Comparison of ENCODE assay signal across 1 cellular context in the genomic region with DNA sequence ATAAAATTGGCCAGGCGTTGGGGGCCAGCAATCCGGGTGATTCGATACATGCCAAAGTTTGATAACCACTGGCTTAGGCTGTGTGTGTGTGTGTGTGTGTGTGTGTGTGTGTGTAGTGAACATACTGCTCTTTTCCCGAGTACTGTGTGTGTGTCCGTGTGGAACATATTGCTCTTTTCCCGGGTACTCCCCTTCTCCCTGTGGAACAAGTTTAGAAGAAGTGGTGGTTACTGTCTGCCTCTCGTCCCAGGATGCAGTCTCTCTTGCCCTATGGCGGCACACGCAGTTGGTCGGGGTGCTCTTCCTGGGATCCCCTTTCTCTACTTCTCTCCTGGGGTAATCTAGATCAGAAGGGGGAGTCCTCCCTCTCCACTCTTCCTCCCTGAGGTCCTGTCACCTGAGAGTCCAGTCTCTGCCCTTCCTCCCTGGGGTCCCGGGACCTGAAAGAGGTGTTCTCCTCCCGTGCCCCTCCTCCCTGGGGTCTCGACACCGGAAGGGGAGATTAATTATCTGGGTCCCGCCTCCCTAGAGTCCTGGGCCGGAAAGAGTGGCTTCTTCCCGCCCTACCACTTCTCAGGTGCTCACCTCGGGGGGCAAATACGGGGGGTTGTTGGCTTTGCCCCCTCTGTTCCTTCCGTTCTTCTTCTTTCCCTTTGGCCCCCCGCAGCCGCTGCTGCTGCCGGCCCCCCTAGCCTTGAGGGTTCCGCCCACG.
TF ChIP-seq lines count a peak whose summit lies in the region.

No MANE protein-coding gene starts in this region.

TF ChIP-seq in GM12878, 131 proteins besides CTCF, POLR2A, EP300 and RAD21 (continued from another document):
- TF ChIP-seq ZNF622 (IDR thresholded peaks at IDR 0.05) (no peak), EGR1 (IDR thresholded peaks at IDR 0.05; ENCODE audit: borderline replicate concordance in 1 of 2, low read depth in 2 of 2, low read length in 2 of 2) (no peak; a peak in 1 of 3 replicates), SMARCA5 (IDR thresholded peaks at IDR 0.05) (peak; percentile 88), CHD4 (IDR thresholded peaks at IDR 0.05) (no peak), NR2C2 (IDR thresholded peaks at IDR 0.05; ENCODE audit: borderline replicate concordance, control insufficient read depth, insufficient read length, low read depth) (no peak), SPI1 (IDR thresholded peaks at IDR 0.05; ENCODE audit: borderline replicate concordance, insufficient read depth, low read depth, low read length) (no peak), CREM (IDR thresholded peaks at IDR 0.05; ENCODE audit: low read depth) (peak; percentile 14; the same call in 1 of the 2 replicates), ZZZ3 (IDR thresholded peaks at IDR 0.05; ENCODE audit: control insufficient read depth, insufficient read length, low read depth) (no peak), MYB (IDR thresholded peaks at IDR 0.05; ENCODE audit: borderline replicate concordance, low read depth, low read length) (no peak), ZBED1 (IDR thresholded peaks at IDR 0.05; ENCODE audit: borderline replicate concordance) (no peak), HCFC1 (IDR thresholded peaks at IDR 0.05; ENCODE audit: low read length) (no peak), GATAD2B (conservative IDR thresholded peaks at IDR 0.05; ENCODE audit: low read depth) (peak; percentile 60), FOXK2 (IDR thresholded peaks at IDR 0.05) (no peak), STAT3 (IDR thresholded peaks at IDR 0.05; ENCODE audit: low read depth, low read length) (no peak), ZSCAN29 (IDR thresholded peaks at IDR 0.05) (no peak), MEF2B (IDR thresholded peaks at IDR 0.05; ENCODE audit: partially characterized antibody, poor library complexity, severe bottlenecking) (no peak), MTA3 (IDR thresholded peaks at IDR 0.05; ENCODE audit: borderline replicate concordance, low read length) (no peak), SUPT20H (IDR thresholded peaks at IDR 0.05; ENCODE audit: borderline replicate concordance, control insufficient read depth, low read depth, low read length) (no peak), MTA2 (IDR thresholded peaks at IDR 0.05; ENCODE audit: low read depth) (peak; percentile 12; the same call in 1 of the 2 replicates), TBL1XR1 (IDR thresholded peaks at IDR 0.05; ENCODE audit: low read depth, low read length) (no peak), SIX5 (IDR thresholded peaks at IDR 0.05; ENCODE audit: low read depth, low read length, severe bottlenecking) (peak; percentile 23), CEBPB (IDR thresholded peaks at IDR 0.05; ENCODE audit: borderline replicate concordance in 1 of 2, low read depth in 2 of 2, low read length in 2 of 2) (no peak), POLR2AphosphoS5 (IDR thresholded peaks at IDR 0.05; ENCODE audit: low read length) (peak; percentile 57; the same call in 1 of the 2 replicates), SMC3 (IDR thresholded peaks at IDR 0.05; ENCODE audit: borderline replicate concordance, low read length) (no peak), MEF2A (IDR thresholded peaks at IDR 0.05; ENCODE audit: insufficient read depth, low read depth, low read length) (no peak), POU2F2 (IDR thresholded peaks at IDR 0.05; ENCODE audit: borderline replicate concordance, low read depth, low read length) (no peak)
- TF ChIP-seq, protein P1, sequence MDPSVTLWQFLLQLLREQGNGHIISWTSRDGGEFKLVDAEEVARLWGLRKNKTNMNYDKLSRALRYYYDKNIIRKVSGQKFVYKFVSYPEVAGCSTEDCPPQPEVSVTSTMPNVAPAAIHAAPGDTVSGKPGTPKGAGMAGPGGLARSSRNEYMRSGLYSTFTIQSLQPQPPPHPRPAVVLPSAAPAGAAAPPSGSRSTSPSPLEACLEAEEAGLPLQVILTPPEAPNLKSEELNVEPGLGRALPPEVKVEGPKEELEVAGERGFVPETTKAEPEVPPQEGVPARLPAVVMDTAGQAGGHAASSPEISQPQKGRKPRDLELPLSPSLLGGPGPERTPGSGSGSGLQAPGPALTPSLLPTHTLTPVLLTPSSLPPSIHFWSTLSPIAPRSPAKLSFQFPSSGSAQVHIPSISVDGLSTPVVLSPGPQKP (IDR thresholded peaks at IDR 0.05; ENCODE audit: low read depth, low read length): no peak
- TF ChIP-seq, protein P2, sequence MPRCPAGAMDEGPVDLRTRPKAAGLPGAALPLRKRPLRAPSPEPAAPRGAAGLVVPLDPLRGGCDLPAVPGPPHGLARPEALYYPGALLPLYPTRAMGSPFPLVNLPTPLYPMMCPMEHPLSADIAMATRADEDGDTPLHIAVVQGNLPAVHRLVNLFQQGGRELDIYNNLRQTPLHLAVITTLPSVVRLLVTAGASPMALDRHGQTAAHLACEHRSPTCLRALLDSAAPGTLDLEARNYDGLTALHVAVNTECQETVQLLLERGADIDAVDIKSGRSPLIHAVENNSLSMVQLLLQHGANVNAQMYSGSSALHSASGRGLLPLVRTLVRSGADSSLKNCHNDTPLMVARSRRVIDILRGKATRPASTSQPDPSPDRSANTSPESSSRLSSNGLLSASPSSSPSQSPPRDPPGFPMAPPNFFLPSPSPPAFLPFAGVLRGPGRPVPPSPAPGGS (IDR thresholded peaks at IDR 0.05; ENCODE audit: borderline replicate concordance, insufficient read depth, low read depth, low read length, poor library complexity, severe bottlenecking): no peak
- TF ChIP-seq, protein P3, sequence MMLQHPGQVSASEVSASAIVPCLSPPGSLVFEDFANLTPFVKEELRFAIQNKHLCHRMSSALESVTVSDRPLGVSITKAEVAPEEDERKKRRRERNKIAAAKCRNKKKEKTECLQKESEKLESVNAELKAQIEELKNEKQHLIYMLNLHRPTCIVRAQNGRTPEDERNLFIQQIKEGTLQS (IDR thresholded peaks at IDR 0.05; ENCODE audit: borderline replicate concordance, extremely low read depth, low read depth, low read length): no peak
TF ChIP-seq in GM12878: peak in this region for 24.
